In genomic region chr12:108119126-108119973, GRCh38 we compare ENCODE assay signal across 17 cellular contexts. TPM values are rescaled to one million over a fixed set of nuclear protein-coding genes. Genes with fewer than 3 reads are reported as not detected.
DNase-seq lines count a peak whose midpoint lies in the region; ATAC-seq, FAIRE-seq and TF ChIP-seq lines count a peak whose summit lies in the region.
"Had no signal": no experiment of that assay in that cellular context is flagged by ENCODE, and none has a peak within 500 bp of the region (broad histone marks: within the 10 kb centered on the region; RNA-seq: fewer than 3 reads in every experiment).

No MANE protein-coding gene starts in this region.

- H3K36me3 Mint-ChIP-seq in T-helper 2 cell treated with Interferon-gamma antibody and Interleukin-4, amounts not matched to agents 5 μg/mL and 100 μg/mL, for 36 hours (ENCODE audit: low read depth), result no peaks in the 10 kb centered on the region
- H3K36me3 Mint-ChIP-seq in activated B cell treated with CpG ODN at 0.5 μM for 24 hours (ENCODE audit: low read depth), result no peaks in the 10 kb centered on the region
- H3K36me3 Mint-ChIP-seq in activated naive CD8-positive, alpha-beta T cell treated with anti-CD3 and anti-CD28 coated beads for 36 hours, result no peaks in the 10 kb centered on the region
- H3K36me3 Mint-ChIP-seq: activated naive CD8-positive, alpha-beta T cell had no signal

- H3K9me3 ChIP-seq in small intestine (ENCODE audit: control insufficient read depth, low read depth), result no peaks in the 10 kb centered on the region
- H3K9me3 ChIP-seq: gastrocnemius medialis, SJSA1 had no signal

- peak overlapping the region; percentile 60 for H3K4me3 Mint-ChIP-seq in T-helper 2 cell treated with Interferon-gamma antibody and Interleukin-4, amounts not matched to agents 5 μg/mL and 100 μg/mL, for 36 hours
- peak overlapping the region; percentile 53 for H3K4me3 Mint-ChIP-seq in activated B cell treated with CpG ODN at 0.5 μM for 24 hours
- no peak overlapping the region for H3K4me3 Mint-ChIP-seq in activated naive CD8-positive, alpha-beta T cell treated with anti-CD3 and anti-CD28 coated beads for 36 hours
- H3K4me3 Mint-ChIP-seq: activated naive CD8-positive, alpha-beta T cell had no signal

- no peak for FAIRE-seq in small intestine (lab: Jason Lieb, UNC)

- peaks cover 5% of the 10 kb centered on the region for H3K27me3 Mint-ChIP-seq in T-helper 2 cell treated with Interferon-gamma antibody and Interleukin-4, amounts not matched to agents 5 μg/mL and 100 μg/mL, for 36 hours (ENCODE audit: low read depth)
- no peaks in the 10 kb centered on the region for H3K27me3 Mint-ChIP-seq in activated B cell treated with CpG ODN at 0.5 μM for 24 hours
- H3K27me3 Mint-ChIP-seq in activated naive CD8-positive, alpha-beta T cell treated with anti-CD3 and anti-CD28 coated beads for 36 hours, result peaks cover 32% of the 10 kb centered on the region

- peak; percentile 6 for DNase-seq in T-helper 2 cell treated with Interferon-gamma antibody and Interleukin-4, amounts not matched to agents 5 μg/mL and 100 μg/mL, for 36 hours (ENCODE audit: low spot score)
- DNase-seq in T-helper 2 cell, result no peak
- DNase-seq in activated B cell treated with CpG ODN at 0.5 μM for 24 hours, result no peak
- DNase-seq in small intestine, result peak; percentile 22
- no peak for DNase-seq in head of caudate nucleus
- DNase-seq in activated effector memory CD4-positive, alpha-beta T cell treated with anti-CD3 and anti-CD28 coated beads, Interleukin-2, amount 50 U/mL, for 16 hours, result no peak
- DNase-seq in activated naive CD8-positive, alpha-beta T cell treated with anti-CD3 and anti-CD28 coated beads for 36 hours, result no peak
- DNase-seq: dermis blood vessel endothelial cell, gastrocnemius medialis, NCI-H1436, NCI-H748 treated with DMSO at 0.1 percent for 48 hours had no signal

- peak; percentile 83 for ATAC-seq in HG03025 (IDR thresholded peaks at IDR 0.05; ENCODE audit: low FRiP score, unreplicated experiment)
- peak; percentile 77 for ATAC-seq in activated B cell treated with CpG ODN at 0.5 μM for 24 hours (ENCODE audit: low read depth)
- ATAC-seq: gastrocnemius medialis had no signal

- peaks cover 0 to 3% of the 10 kb centered on the region in 2 donors for H3K27me3 ChIP-seq in small intestine (ENCODE audit: control insufficient read depth in 2 of 2, insufficient read depth in 2 of 2, low read length in 2 of 2)
- H3K27me3 ChIP-seq: gastrocnemius medialis had no signal

- peaks cover 8% of the 10 kb centered on the region for H3K4me1 Mint-ChIP-seq in T-helper 2 cell treated with Interferon-gamma antibody and Interleukin-4, amounts not matched to agents 5 μg/mL and 100 μg/mL, for 36 hours (ENCODE audit: low read depth)
- peaks cover 57% of the 10 kb centered on the region for H3K4me1 Mint-ChIP-seq in activated B cell treated with CpG ODN at 0.5 μM for 24 hours
- H3K4me1 Mint-ChIP-seq in activated naive CD8-positive, alpha-beta T cell treated with anti-CD3 and anti-CD28 coated beads for 36 hours, result peaks cover 6% of the 10 kb centered on the region

- intact Hi-C loops in activated B cell treated with CpG ODN at 0.5 μM for 24 hours (cut with micrococcal nuclease), result loop anchor here (1.0 to 5.0 kb wide), 4 partner anchors 10 to 393 kb away; partner anchors contain the start of gene WSCD2
- intact Hi-C loops in head of caudate nucleus (cut with DNase I), result no loop called here

- H3K27ac ChIP-seq in small intestine (ENCODE audit: low read depth in 1 of 2, low read length in 1 of 2), result no peak overlapping the region
- H3K27ac ChIP-seq: 22Rv1, gastrocnemius medialis, parathyroid adenoma, SJSA1 had no signal

- TF ChIP-seq CTCF in activated B cell treated with CpG ODN at 0.5 μM for 24 hours (IDR thresholded peaks at IDR 0.05), result no peak

- CTCF ChIA-PET in activated B cell treated with CpG ODN at 0.5 μM for 24 hours (lab: Charles Lee), result interaction anchor here (0.6 to 1.0 kb wide), 2 partner anchors 9 to 732 kb away, joined by 3 to 4 read pairs; partner anchors contain the start of gene WSCD2

- WGBS in small intestine, 3 donors, result 43 to 58% (median 51%) methylated on average over 7 of the region's 7 CpGs

- no peaks in the 10 kb centered on the region for H3K4me1 ChIP-seq in small intestine (ENCODE audit: control insufficient read depth in 2 of 2, insufficient read depth in 1 of 2, low read depth in 1 of 2, low read length in 1 of 2)
- H3K4me1 ChIP-seq: gastrocnemius medialis, SJSA1 had no signal

- H3K36me3 ChIP-seq in small intestine (ENCODE audit: control insufficient read depth in 2 of 2, insufficient read depth in 2 of 2, low read length in 2 of 2), result no peaks in the 10 kb centered on the region
- H3K36me3 ChIP-seq: gastrocnemius medialis, SJSA1 had no signal

- no peak overlapping the region for H3K4me3 ChIP-seq in small intestine (ENCODE audit: low read depth in 1 of 2, low read length in 2 of 2)
- H3K4me3 ChIP-seq: gastrocnemius medialis, SJSA1 had no signal

- POLR2A ChIA-PET in activated B cell treated with CpG ODN at 0.5 μM for 24 hours (lab: Charles Lee), result interaction anchor here (0.9 kb wide), 1 partner anchor 9 kb away, joined by 3 read pairs; no protein-coding TSS in a partner anchor

- H3K27ac Mint-ChIP-seq in T-helper 2 cell treated with Interferon-gamma antibody and Interleukin-4, amounts not matched to agents 5 μg/mL and 100 μg/mL, for 36 hours, result peak overlapping the region; percentile 80
- H3K27ac Mint-ChIP-seq in activated B cell treated with CpG ODN at 0.5 μM for 24 hours, result peak overlapping the region; percentile 92
- H3K27ac Mint-ChIP-seq in activated naive CD8-positive, alpha-beta T cell treated with anti-CD3 and anti-CD28 coated beads for 36 hours, result no peak overlapping the region
- H3K27ac Mint-ChIP-seq: activated naive CD8-positive, alpha-beta T cell had no signal

- H3K9me3 Mint-ChIP-seq in T-helper 2 cell treated with Interferon-gamma antibody and Interleukin-4, amounts not matched to agents 5 μg/mL and 100 μg/mL, for 36 hours, result peaks cover 3% of the 10 kb centered on the region
- peaks cover 2% of the 10 kb centered on the region for H3K9me3 Mint-ChIP-seq in activated B cell treated with CpG ODN at 0.5 μM for 24 hours
- peaks cover 2% of the 10 kb centered on the region for H3K9me3 Mint-ChIP-seq in activated naive CD8-positive, alpha-beta T cell treated with anti-CD3 and anti-CD28 coated beads for 36 hours

RNA-seq across cellular contexts. Expression of gene WSCD2, which starts 9.7 kb away (rescaled TPM):
- 1.4 and 1.9 TPM in 2 replicates for total RNA-seq in activated B cell treated with CpG ODN at 0.5 μM for 24 hours
- 1 to 10 TPM in 1 of 3 donors, not detected in 2; 1.2 TPM for polyA plus RNA-seq in small intestine
- not detected for total RNA-seq in activated naive CD8-positive, alpha-beta T cell treated with anti-CD3 and anti-CD28 coated beads for 36 hours
- total RNA-seq: dermis blood vessel endothelial cell, HT-29, SJSA1 had no signal

Comparison
In these comparisons a context has a peak if more than half of its experiments do, and no peak if none do; other contexts are left out.
1. DNase-seq: peak in T-helper 2 cell treated with Interferon-gamma antibody and Interleukin-4, amounts not matched to agents 5 μg/mL and 100 μg/mL, for 36 hours (single experiment) and small intestine (single experiment); none in T-helper 2 cell (0 of 5), activated B cell treated with CpG ODN at 0.5 μM for 24 hours (single experiment), head of caudate nucleus (0 of 42), activated effector memory CD4-positive, alpha-beta T cell treated with anti-CD3 and anti-CD28 coated beads, Interleukin-2, amount 50 U/mL, for 16 hours (single experiment) and activated naive CD8-positive, alpha-beta T cell treated with anti-CD3 and anti-CD28 coated beads for 36 hours (single experiment).